Comparison of ENCODE assay signal across 20 cellular contexts in the genomic region with DNA sequence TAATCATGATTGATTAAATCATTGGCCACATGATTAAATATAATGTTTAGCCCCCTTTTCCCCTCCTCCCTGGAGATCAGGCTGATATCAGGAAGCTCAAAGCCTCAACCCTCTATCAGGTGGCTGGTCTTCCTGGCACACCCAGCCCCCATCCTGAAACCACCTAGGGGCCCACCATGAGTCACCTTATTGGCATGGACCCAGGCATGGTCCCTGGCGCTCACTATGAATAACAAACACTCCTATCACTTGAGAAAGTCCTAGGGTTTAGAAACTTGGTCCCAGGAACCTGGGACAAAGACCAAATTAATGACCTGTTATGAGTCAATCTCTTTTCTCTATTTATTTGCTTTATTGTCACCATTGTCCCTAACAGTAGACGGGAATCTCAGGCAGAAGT.
"Had no signal": no experiment of that assay in that cellular context is flagged by ENCODE, and none has a peak within 500 bp of the region (broad histone marks: within the 10 kb centered on the region; RNA-seq: fewer than 3 reads in every experiment).

No MANE protein-coding gene starts in this region.

- H3K27me3 ChIP-seq: colonic mucosa, neutrophil, uterus had no signal

- DNase-seq: activated CD4-positive, alpha-beta T cell treated with anti-CD3 and anti-CD28 coated beads for 36 hours; activated CD4-positive, CD25-positive, alpha-beta regulatory T cell; activated CD8-positive, alpha-beta memory T cell treated with anti-CD3 and anti-CD28 coated beads, Interleukin-2, amount 10 ng/mL, durations not matched to agents 7 days and 5 days; activated CD8-positive, alpha-beta T cell treated with anti-CD3 and anti-CD28 coated beads, Interleukin-2, amount 10 ng/mL, durations not matched to agents 7 days and 5 days; activated naive CD4-positive, alpha-beta T cell; activated T-cell treated with anti-CD3 and anti-CD28 coated beads, Interleukin-2, amount 50 U/mL, for 72 hours; cerebellar nuclear complex; colonic mucosa; effector CD8-positive, alpha-beta T cell; left ventricle myocardium inferior; stimulated activated CD4-positive, alpha-beta T cell treated with anti-CD3 and anti-CD28 coated beads, Interleukin-4, amount 100 ng/mL, for 24 hours; trophoblast cell; uterus had no signal

- H3K27ac ChIP-seq: colonic mucosa, left ventricle myocardium inferior, neutrophil, skin epidermis, thoracic aorta, uterus had no signal

- H3K36me3 ChIP-seq: colonic mucosa, left ventricle myocardium inferior, neutrophil, thoracic aorta, uterus had no signal

- ATAC-seq: activated CD4-positive, alpha-beta T cell treated with anti-CD3 and anti-CD28 coated beads for 36 hours; activated CD8-positive, alpha-beta memory T cell treated with anti-CD3 and anti-CD28 coated beads, Interleukin-2, amount 10 ng/mL, durations not matched to agents 7 days and 5 days; activated CD8-positive, alpha-beta T cell treated with anti-CD3 and anti-CD28 coated beads, Interleukin-2, amount 10 ng/mL, durations not matched to agents 7 days and 5 days; activated naive CD4-positive, alpha-beta T cell treated with anti-CD3 and anti-CD28 coated beads, Interleukin-2, amount 50 U/mL, for 72 hours; activated T-cell treated with anti-CD3 and anti-CD28 coated beads, Interleukin-2, amount 50 U/mL, for 72 hours; sciatic nerve; stimulated activated effector memory CD8-positive, alpha-beta T cell treated with anti-CD3 and anti-CD28 coated beads, Interleukin-12 subunit alpha, Interleukin-12 subunit beta, amount 100 ng/mL, for 72 hours had no signal

- H3K4me3 ChIP-seq: colonic mucosa, left ventricle myocardium inferior, lung, skin epidermis, thoracic aorta, uterus had no signal

- H3K4me1 ChIP-seq: colonic mucosa, left ventricle myocardium inferior, uterus had no signal
